ENCODE assay signal across 11 cellular contexts in genomic region chr4:170088686-170089085, GRCh38. TPM values are rescaled to one million over a fixed set of nuclear protein-coding genes. Genes with fewer than 3 reads are reported as not detected.
A peak's percentile ranks its signal among the peaks of the same experiment; 100 is the strongest.
DNase-seq lines count a peak whose midpoint lies in the region; TF ChIP-seq lines count a peak whose summit lies in the region.
"Had no signal": no experiment of that assay in that cellular context is flagged by ENCODE, and none has a peak within 500 bp of the region (broad histone marks: within the 10 kb centered on the region; RNA-seq: fewer than 3 reads in every experiment).

No MANE protein-coding gene starts in this region.

- peak overlapping the region; percentile 98 for H2AFZ ChIP-seq in osteoblast (ENCODE audit: low read length)

- no peaks in the 10 kb centered on the region for H3K27me3 ChIP-seq in osteoblast (ENCODE audit: insufficient read depth, low read length)

- TF ChIP-seq CTCF in C4-2B (conservative IDR thresholded peaks at IDR 0.05): no peak
- TF ChIP-seq CTCF in endothelial cell (IDR thresholded peaks at IDR 0.05; ENCODE audit: unreplicated experiment): no peak
- TF ChIP-seq CTCF in osteoblast (IDR thresholded peaks at IDR 0.05; ENCODE audit: extremely low read depth, low read depth, low read length): no peak

- H3K9me3 ChIP-seq in osteoblast (ENCODE audit: low read depth, low read length): no peaks in the 10 kb centered on the region

- H3K79me2 ChIP-seq in osteoblast (ENCODE audit: insufficient read depth, low read length): peaks cover 5% of the 10 kb centered on the region

- H3K27me3 Mint-ChIP-seq in endothelial cell (ENCODE audit: unreplicated experiment): no peaks in the 10 kb centered on the region

- no peaks in the 10 kb centered on the region for H4K20me1 ChIP-seq in osteoblast (ENCODE audit: insufficient read depth, low read length)

- no peaks in the 10 kb centered on the region for H3K9me3 Mint-ChIP-seq in endothelial cell (ENCODE audit: unreplicated experiment)
- H3K9me3 Mint-ChIP-seq: naive thymus-derived CD4-positive, alpha-beta T cell had no signal

- peaks cover 5% of the 10 kb centered on the region for H3K36me3 Mint-ChIP-seq in endothelial cell (ENCODE audit: low read depth, unreplicated experiment)

- peaks cover 15% of the 10 kb centered on the region for H3K4me1 Mint-ChIP-seq in endothelial cell (ENCODE audit: unreplicated experiment)

- H3K36me3 ChIP-seq in osteoblast (ENCODE audit: insufficient read depth, low read length): peaks cover 5% of the 10 kb centered on the region

- peaks cover 13% of the 10 kb centered on the region for H3K4me1 ChIP-seq in osteoblast (ENCODE audit: insufficient read depth, low read length)

- H3K27ac ChIP-seq in C4-2B (peak overlapping the region; percentile 99), osteoblast (ENCODE audit: low read depth, low read length) (peak overlapping the region; percentile 56)
- H3K27ac ChIP-seq: epithelial cell of prostate had no signal

- DNase-seq in NCI-H526 treated with DMSO at 0.1 percent for 48 hours (lab: John Stamatoyannopoulos, UW): peak; percentile 11
- DNase-seq in endothelial cell (ENCODE audit: low spot score): no peak
- no peak for DNase-seq in osteoblast (ENCODE audit: insufficient read length, low spot score, missing footprints)
- DNase-seq in HPDE6-E6E7 (ENCODE audit: extremely low spot score): no peak
- no peak for DNase-seq in activated CD4-positive, alpha-beta T cell treated with anti-CD3 and anti-CD28 coated beads for 4 hours
- DNase-seq in HuH-7 (ENCODE audit: low spot score): no peak
- no peak for DNase-seq in medulla oblongata (ENCODE audit: extremely low spot score)
- DNase-seq: naive thymus-derived CD4-positive, alpha-beta T cell; T-helper 2 cell had no signal

- peak overlapping the region; percentile 86 for H3K4me3 ChIP-seq in osteoblast (ENCODE audit: insufficient read depth, low read length)

- no peak overlapping the region for H3K27ac Mint-ChIP-seq in endothelial cell (ENCODE audit: unreplicated experiment)
- H3K27ac Mint-ChIP-seq: naive thymus-derived CD4-positive, alpha-beta T cell had no signal

- peak overlapping the region; percentile 97 for H3K4me2 ChIP-seq in osteoblast (ENCODE audit: insufficient read depth, low read length)

- H3K4me3 Mint-ChIP-seq in endothelial cell (ENCODE audit: unreplicated experiment): peak overlapping the region; percentile 95

RNA-seq across cellular contexts. Expression of gene AADAT, which starts 1.1 kb away (rescaled TPM):
- 6.6 TPM for total RNA-seq in endothelial cell (ENCODE audit: unreplicated experiment)
- 4.0 and 6.5 TPM in 2 replicates for total RNA-seq in osteoblast
- total RNA-seq: naive thymus-derived CD4-positive, alpha-beta T cell had no signal
